In the genomic region with DNA sequence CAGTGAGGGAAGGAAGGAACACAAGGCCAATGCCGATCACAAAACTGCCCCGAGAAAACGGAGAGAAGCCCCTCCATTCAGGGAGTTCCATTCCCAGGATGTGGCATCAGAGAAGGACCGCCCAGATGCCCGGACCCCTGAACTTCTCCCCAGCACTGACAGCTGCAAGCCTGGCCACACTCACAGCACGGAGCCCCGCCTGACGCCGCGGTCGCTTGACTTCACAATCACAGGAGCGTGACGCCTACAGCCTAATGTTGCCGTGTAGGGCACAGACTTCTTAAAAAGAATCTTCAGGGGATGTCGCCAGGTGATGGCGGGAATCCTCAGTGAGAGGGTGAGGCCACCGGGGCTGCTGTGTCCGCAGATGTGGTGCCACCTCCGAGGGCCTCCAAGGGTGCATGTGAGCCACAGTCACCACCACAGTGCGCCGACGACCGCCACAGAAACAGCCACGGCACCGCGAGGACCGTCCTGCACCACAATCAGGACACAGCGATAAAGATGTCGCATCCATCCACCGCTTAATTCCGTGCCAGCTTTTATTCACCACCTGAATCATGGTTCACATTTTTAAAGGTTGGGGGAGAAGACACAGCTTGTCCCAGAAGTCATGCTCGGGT, we compare ENCODE assay signal across 20 cellular contexts.
DNase-seq lines count a peak whose midpoint lies in the region; ATAC-seq, FAIRE-seq and TF ChIP-seq lines count a peak whose summit lies in the region.
"Had no signal": no experiment of that assay in that cellular context is flagged by ENCODE, and none has a peak within 500 bp of the region (broad histone marks: within the 10 kb centered on the region; RNA-seq: fewer than 3 reads in every experiment).

No MANE protein-coding gene starts in this region.

- H3K27ac ChIP-seq in upper lobe of left lung = no peak overlapping the region
- H3K27ac ChIP-seq: SJSA1 had no signal

- no peaks in the 10 kb centered on the region for H3K9me3 Mint-ChIP-seq in activated CD8-positive, alpha-beta memory T cell treated with anti-CD3 and anti-CD28 coated beads, Interleukin-2, amount 10 ng/mL, durations not matched to agents 7 days and 5 days (ENCODE audit: low read depth)
- no peaks in the 10 kb centered on the region for H3K9me3 Mint-ChIP-seq in neural crest cell
- no peaks in the 10 kb centered on the region for H3K9me3 Mint-ChIP-seq in stimulated activated naive CD8-positive, alpha-beta T cell treated with anti-CD3 and anti-CD28 coated beads, Interleukin-15, amount 100 ng/mL, for 72 hours
- H3K9me3 Mint-ChIP-seq: CD8-positive, alpha-beta T cell; GM23338 had no signal

- no peaks in the 10 kb centered on the region for H3K27me3 Mint-ChIP-seq in activated CD8-positive, alpha-beta memory T cell treated with anti-CD3 and anti-CD28 coated beads, Interleukin-2, amount 10 ng/mL, durations not matched to agents 7 days and 5 days
- no peaks in the 10 kb centered on the region for H3K27me3 Mint-ChIP-seq in neural crest cell (ENCODE audit: low read depth)
- H3K27me3 Mint-ChIP-seq in stimulated activated naive CD8-positive, alpha-beta T cell treated with anti-CD3 and anti-CD28 coated beads, Interleukin-15, amount 100 ng/mL, for 72 hours = peaks cover 52% of the 10 kb centered on the region

- no peak overlapping the region for H3K4me3 Mint-ChIP-seq in activated CD8-positive, alpha-beta memory T cell treated with anti-CD3 and anti-CD28 coated beads, Interleukin-2, amount 10 ng/mL, durations not matched to agents 7 days and 5 days
- H3K4me3 Mint-ChIP-seq in neural crest cell = no peak overlapping the region
- H3K4me3 Mint-ChIP-seq in stimulated activated naive CD8-positive, alpha-beta T cell treated with anti-CD3 and anti-CD28 coated beads, Interleukin-15, amount 100 ng/mL, for 72 hours = no peak overlapping the region
- H3K4me3 Mint-ChIP-seq: CD8-positive, alpha-beta T cell; GM23338 had no signal

- WGBS in upper lobe of left lung, 2 donors = 88 to 90% methylated on average over 22 to 31 of the region's 32 CpGs

- ATAC-seq in activated CD8-positive, alpha-beta memory T cell treated with anti-CD3 and anti-CD28 coated beads, Interleukin-2, amount 10 ng/mL, durations not matched to agents 7 days and 5 days = no peak
- no peak for ATAC-seq in upper lobe of left lung (ENCODE audit: low FRiP score in 2 of 2)
- ATAC-seq in stimulated activated naive CD8-positive, alpha-beta T cell treated with anti-CD3 and anti-CD28 coated beads, Interleukin-15, amount 100 ng/mL, for 72 hours = no peak
- ATAC-seq: CD8-positive, alpha-beta T cell had no signal

- no peak for FAIRE-seq in frontal cortex (lab: Jason Lieb, UNC)

- H3K36me3 ChIP-seq in upper lobe of left lung = no peaks in the 10 kb centered on the region
- H3K36me3 ChIP-seq: BE2C, SJSA1 had no signal

- TF ChIP-seq POLR2A in upper lobe of left lung (IDR thresholded peaks at IDR 0.05) = no peak

- no peak for TF ChIP-seq CTCF in neural crest cell (conservative IDR thresholded peaks at IDR 0.05)
- TF ChIP-seq CTCF in upper lobe of left lung (IDR thresholded peaks at IDR 0.05) = no peak

- no peaks in the 10 kb centered on the region for H3K4me1 ChIP-seq in upper lobe of left lung
- H3K4me1 ChIP-seq: BE2C, SJSA1 had no signal

- H3K27me3 ChIP-seq in upper lobe of left lung = no peaks in the 10 kb centered on the region

- no peaks in the 10 kb centered on the region for H3K4me1 Mint-ChIP-seq in activated CD8-positive, alpha-beta memory T cell treated with anti-CD3 and anti-CD28 coated beads, Interleukin-2, amount 10 ng/mL, durations not matched to agents 7 days and 5 days
- peaks cover 11% of the 10 kb centered on the region for H3K4me1 Mint-ChIP-seq in neural crest cell
- H3K4me1 Mint-ChIP-seq in stimulated activated naive CD8-positive, alpha-beta T cell treated with anti-CD3 and anti-CD28 coated beads, Interleukin-15, amount 100 ng/mL, for 72 hours = no peaks in the 10 kb centered on the region
- H3K4me1 Mint-ChIP-seq: GM23338 had no signal

- TF ChIP-seq EP300 in upper lobe of left lung (IDR thresholded peaks at IDR 0.05) = no peak

- H3K27ac Mint-ChIP-seq in activated CD8-positive, alpha-beta memory T cell treated with anti-CD3 and anti-CD28 coated beads, Interleukin-2, amount 10 ng/mL, durations not matched to agents 7 days and 5 days = no peak overlapping the region
- peak overlapping the region; percentile 75 for H3K27ac Mint-ChIP-seq in neural crest cell (ENCODE audit: unreplicated experiment)
- H3K27ac Mint-ChIP-seq in stimulated activated naive CD8-positive, alpha-beta T cell treated with anti-CD3 and anti-CD28 coated beads, Interleukin-15, amount 100 ng/mL, for 72 hours = no peak overlapping the region
- H3K27ac Mint-ChIP-seq: CD8-positive, alpha-beta T cell; GM23338 had no signal

- CTCF ChIA-PET in activated CD8-positive, alpha-beta memory T cell treated with anti-CD3 and anti-CD28 coated beads, Interleukin-2, amount 10 ng/mL, durations not matched to agents 7 days and 5 days (lab: Charles Lee) = interaction anchor here (1.5 kb wide), 1 partner anchor 9 kb away, joined by 3 read pairs; no protein-coding TSS in a partner anchor

- DNase-seq in activated CD8-positive, alpha-beta memory T cell treated with anti-CD3 and anti-CD28 coated beads for 24 hours = peak; percentile 32
- no peak for DNase-seq in activated CD8-positive, alpha-beta memory T cell treated with anti-CD3 and anti-CD28 coated beads, Interleukin-2, amount 50 U/mL, for 4 hours
- DNase-seq in activated CD8-positive, alpha-beta memory T cell treated with anti-CD3 and anti-CD28 coated beads, Interleukin-2, amount 10 ng/mL, durations not matched to agents 7 days and 5 days = peak; percentile 33
- DNase-seq in neural crest cell (ENCODE audit: low read depth, low spot score) (no peak), upper lobe of left lung (peak; percentile 14 to 61), NCI-H1092 (lab: John Stamatoyannopoulos, UW) (no peak), frontal cortex (ENCODE audit: low spot score in 2 of 2) (no peak)
- DNase-seq in stimulated activated naive CD8-positive, alpha-beta T cell treated with anti-CD3 and anti-CD28 coated beads, Interleukin-15, amount 100 ng/mL, for 72 hours = no peak
- DNase-seq: 8988T, BE2C, KBM-7, NCI-H1436, NCI-H2029 treated with DMSO at 0.1 percent for 48 hours, NCI-H2171 treated with DMSO at 0.1 percent for 48 hours, NCI-H446 treated with DMSO at 0.1 percent for 48 hours, NCI-H748 treated with DMSO at 0.1 percent for 48 hours, RPMI8226 had no signal

- H3K36me3 Mint-ChIP-seq in activated CD8-positive, alpha-beta memory T cell treated with anti-CD3 and anti-CD28 coated beads, Interleukin-2, amount 10 ng/mL, durations not matched to agents 7 days and 5 days = no peaks in the 10 kb centered on the region
- H3K36me3 Mint-ChIP-seq in neural crest cell (ENCODE audit: low read depth) = no peaks in the 10 kb centered on the region
- H3K36me3 Mint-ChIP-seq: CD8-positive, alpha-beta T cell had no signal

- H3K4me3 ChIP-seq in upper lobe of left lung = no peak overlapping the region
- H3K4me3 ChIP-seq: GM23338, SJSA1 had no signal

- no peaks in the 10 kb centered on the region for H3K9me3 ChIP-seq in upper lobe of left lung
- H3K9me3 ChIP-seq: BE2C, SJSA1 had no signal

Comparison
In these comparisons a context has a peak if more than half of its experiments do, and no peak if none do; other contexts are left out.
1. DNase-seq: peak in activated CD8-positive, alpha-beta memory T cell treated with anti-CD3 and anti-CD28 coated beads for 24 hours (single experiment), activated CD8-positive, alpha-beta memory T cell treated with anti-CD3 and anti-CD28 coated beads, Interleukin-2, amount 10 ng/mL, durations not matched to agents 7 days and 5 days (single experiment) and upper lobe of left lung (2 of 2); none in activated CD8-positive, alpha-beta memory T cell treated with anti-CD3 and anti-CD28 coated beads, Interleukin-2, amount 50 U/mL, for 4 hours (single experiment), neural crest cell (single experiment), NCI-H1092 (single experiment), frontal cortex (0 of 2) and stimulated activated naive CD8-positive, alpha-beta T cell treated with anti-CD3 and anti-CD28 coated beads, Interleukin-15, amount 100 ng/mL, for 72 hours (0 of 2).